In the genomic region with DNA sequence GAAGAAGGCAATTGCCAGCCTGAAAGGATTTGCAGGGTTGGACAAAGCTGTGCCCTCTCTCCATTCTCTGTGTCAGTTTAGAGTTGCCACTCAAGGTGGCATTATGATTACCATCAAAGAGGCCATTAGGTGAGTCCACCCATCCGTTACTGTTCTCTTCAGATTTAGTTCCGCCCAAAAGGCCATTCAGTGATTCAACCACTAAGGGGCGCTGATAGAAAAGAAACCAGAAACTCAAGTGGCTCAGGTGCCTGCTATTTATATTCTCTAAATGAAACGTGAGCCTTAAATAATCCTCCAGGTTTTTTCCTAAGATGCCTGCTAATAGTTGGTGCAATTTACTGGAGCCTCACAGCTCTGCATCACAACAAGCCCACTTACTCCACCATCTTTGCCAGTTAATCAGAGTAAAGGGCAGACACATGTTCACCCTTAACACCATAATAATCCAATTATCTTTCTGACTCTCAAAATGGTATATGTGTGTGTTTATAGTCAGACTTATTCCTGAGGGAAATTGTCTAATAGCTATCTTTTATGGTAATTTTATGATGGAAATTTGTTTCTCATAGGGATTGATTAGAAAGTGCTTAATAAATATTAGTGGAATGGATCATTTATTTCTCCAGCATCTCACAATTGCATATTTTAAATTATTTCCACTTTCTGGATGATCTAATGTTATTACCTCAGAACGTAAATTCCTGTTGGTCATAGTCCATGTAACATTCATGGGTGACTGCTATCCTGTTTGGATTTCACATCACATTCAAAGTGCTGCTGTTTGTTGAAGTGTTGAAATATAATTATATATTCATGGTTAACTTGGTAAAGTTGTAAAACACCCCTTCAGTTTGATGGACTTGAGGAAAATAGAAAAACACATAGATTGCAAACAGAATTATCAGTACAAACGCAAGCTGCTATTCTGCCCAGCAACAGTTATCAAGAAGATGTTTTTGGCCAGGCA, we compare ENCODE assay signal across 8 cellular contexts. TPM values are rescaled to one million over a fixed set of nuclear protein-coding genes. Genes with fewer than 3 reads are reported as not detected.
DNase-seq lines count a peak whose midpoint lies in the region; ATAC-seq and TF ChIP-seq lines count a peak whose summit lies in the region.

No MANE protein-coding gene starts in this region.

- no peaks in the 10 kb centered on the region for H3K27me3 ChIP-seq in H7 (ENCODE audit: control insufficient read depth, insufficient read depth, low read length)

- ATAC-seq in GM18517 (IDR thresholded peaks at IDR 0.05; ENCODE audit: unreplicated experiment): no peak

- H3K36me3 ChIP-seq in H7 (replicated peaks; ENCODE audit: control insufficient read depth, insufficient read depth, low read length): no peaks in the 10 kb centered on the region

- TF ChIP-seq CTCF in AG10803 (conservative IDR thresholded peaks at IDR 0.05; ENCODE audit: low read length): peak; percentile 72

- H3K4me3 ChIP-seq in AG10803 (ENCODE audit: low read length) (no peak overlapping the region), H7 (ENCODE audit: insufficient read depth, low read depth, low read length) (no peak overlapping the region)

- peak; percentile 42 for DNase-seq in AG10803 (ENCODE audit: low read depth)
- DNase-seq in H7: peak; percentile 60
- DNase-seq in NCI-H2227 treated with DMSO at 0.1 percent for 48 hours (lab: John Stamatoyannopoulos, UW): peak; percentile 73
- peak in 30 of 58 donors; percentile 0 to 56 (median 11) for DNase-seq in anterior cingulate cortex (lab: John Stamatoyannopoulos, UW)
- DNase-seq in iPS DF 19.7 (ENCODE audit: low read depth, low spot score): peak; percentile 28
- peak; percentile 85 for DNase-seq in superior temporal gyrus (ENCODE audit: extremely low spot score)
- DNase-seq in CD1c-positive myeloid dendritic cell (ENCODE audit: extremely low spot score): no peak

RNA-seq across cellular contexts. Expression of a gene that starts 59.3 kb away (rescaled TPM):
- total RNA-seq in H7 (2014; rRNA removed; shearing (Covaris generic)): 13.2 and 16.7 TPM in 2 replicates
